In the genomic region with DNA sequence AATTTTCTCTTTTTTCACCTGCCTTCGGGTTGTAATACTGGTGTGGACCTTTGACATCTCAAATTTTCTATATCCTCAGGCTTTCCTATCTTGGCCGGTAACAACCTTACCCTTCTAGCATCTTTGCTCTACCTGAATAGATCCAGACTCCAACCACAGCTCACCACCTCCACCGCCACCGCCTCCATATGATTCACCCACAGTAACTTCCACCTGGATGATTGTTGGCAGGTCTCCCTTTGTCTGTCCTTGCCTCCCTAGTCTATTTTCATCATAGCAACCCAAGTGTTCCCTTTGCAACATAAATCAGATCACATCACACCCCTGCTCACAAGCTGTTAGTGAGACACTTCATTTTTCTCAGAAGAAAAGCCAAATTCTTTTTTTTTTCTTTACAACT, we compare ENCODE assay signal across 19 cellular contexts.
A peak's percentile ranks its signal among the peaks of the same experiment; 100 is the strongest.
DNase-seq lines count a peak whose midpoint lies in the region; ATAC-seq and TF ChIP-seq lines count a peak whose summit lies in the region.
"Had no signal": no experiment of that assay in that cellular context is flagged by ENCODE, and none has a peak within 500 bp of the region (broad histone marks: within the 10 kb centered on the region; RNA-seq: fewer than 3 reads in every experiment).

No MANE protein-coding gene starts in this region.

- H2AFZ ChIP-seq in PC-3 (ENCODE audit: low read length) = no peak overlapping the region

- CTCF ChIA-PET in PC-3 (lab: Charles Lee) = no interaction called here

- no peaks in the 10 kb centered on the region for H4K20me1 ChIP-seq in PC-3 (ENCODE audit: low read length)

- H3K9me2 ChIP-seq in PC-3 (replicated peaks; ENCODE audit: low read length) = no peaks in the 10 kb centered on the region

- H3K4me2 ChIP-seq in PC-3 (ENCODE audit: low read length) = no peak overlapping the region
- H3K4me2 ChIP-seq: A549 had no signal

- BruUV-seq in PC-3 (replicated peaks; lab: Mats Ljungman, UMichigan) = no TSS peak

- H3K9ac ChIP-seq in PC-3 (ENCODE audit: low read length) = no peak overlapping the region

- POLR2A ChIA-PET in PC-3 (lab: Charles Lee; ENCODE audit: unreplicated experiment) = no interaction called here

- no peaks in the 10 kb centered on the region for H3K4me1 ChIP-seq in PC-3 (ENCODE audit: insufficient read depth, low read length)
- H3K4me1 ChIP-seq: A549 had no signal

- H3K79me2 ChIP-seq in PC-3 (ENCODE audit: low read length) = no peaks in the 10 kb centered on the region

- H3F3A ChIP-seq in PC-3 (ENCODE audit: low read length, unreplicated experiment) = no peaks in the 10 kb centered on the region

- no peak overlapping the region for H3K27ac ChIP-seq in PC-3 (ENCODE audit: low read length)
- H3K27ac ChIP-seq: 22Rv1, A549 had no signal

- no peaks in the 10 kb centered on the region for H3K36me3 ChIP-seq in PC-3 (ENCODE audit: low read depth, low read length)

- no peak for ATAC-seq in PC-3
- ATAC-seq in GM18498 (IDR thresholded peaks at IDR 0.05; ENCODE audit: unreplicated experiment) = no peak
- ATAC-seq in HG02870 (IDR thresholded peaks at IDR 0.05; ENCODE audit: unreplicated experiment) = no peak
- ATAC-seq: A549, HCT116, HepG2 had no signal

- intact Hi-C loops in PC-3 (cut with micrococcal nuclease) = no loop called here

- no peak overlapping the region for H3K4me3 ChIP-seq in PC-3 (ENCODE audit: low read length)
- H3K4me3 ChIP-seq: A549 had no signal

- H3K9me3 ChIP-seq in PC-3 (ENCODE audit: low read length) = no peaks in the 10 kb centered on the region
- H3K9me3 ChIP-seq: A549 had no signal

- peak; percentile 34 for DNase-seq in NCI-H2107 treated with DMSO at 0.1 percent for 48 hours (lab: John Stamatoyannopoulos, UW; ENCODE audit: unreplicated experiment)
- DNase-seq in NCI-H2107 (lab: John Stamatoyannopoulos, UW) = no peak
- peak; percentile 3 for DNase-seq in PC-3
- DNase-seq in inferior parietal cortex (ENCODE audit: extremely low spot score) = peak; percentile 36
- DNase-seq in superior temporal gyrus (ENCODE audit: extremely low spot score) = peak; percentile 44
- DNase-seq: AML-193; CD4-positive, alpha-beta memory T cell; DMS153; DMS79; GDM1; GOT3; H7; HFFc6 had no signal

- TF ChIP-seq CTCF in PC-3 (conservative IDR thresholded peaks at IDR 0.05; ENCODE audit: low read depth, low read length) = no peak

- no peaks in the 10 kb centered on the region for H3K27me3 ChIP-seq in PC-3 (ENCODE audit: low read length)
